In the genomic region with DNA sequence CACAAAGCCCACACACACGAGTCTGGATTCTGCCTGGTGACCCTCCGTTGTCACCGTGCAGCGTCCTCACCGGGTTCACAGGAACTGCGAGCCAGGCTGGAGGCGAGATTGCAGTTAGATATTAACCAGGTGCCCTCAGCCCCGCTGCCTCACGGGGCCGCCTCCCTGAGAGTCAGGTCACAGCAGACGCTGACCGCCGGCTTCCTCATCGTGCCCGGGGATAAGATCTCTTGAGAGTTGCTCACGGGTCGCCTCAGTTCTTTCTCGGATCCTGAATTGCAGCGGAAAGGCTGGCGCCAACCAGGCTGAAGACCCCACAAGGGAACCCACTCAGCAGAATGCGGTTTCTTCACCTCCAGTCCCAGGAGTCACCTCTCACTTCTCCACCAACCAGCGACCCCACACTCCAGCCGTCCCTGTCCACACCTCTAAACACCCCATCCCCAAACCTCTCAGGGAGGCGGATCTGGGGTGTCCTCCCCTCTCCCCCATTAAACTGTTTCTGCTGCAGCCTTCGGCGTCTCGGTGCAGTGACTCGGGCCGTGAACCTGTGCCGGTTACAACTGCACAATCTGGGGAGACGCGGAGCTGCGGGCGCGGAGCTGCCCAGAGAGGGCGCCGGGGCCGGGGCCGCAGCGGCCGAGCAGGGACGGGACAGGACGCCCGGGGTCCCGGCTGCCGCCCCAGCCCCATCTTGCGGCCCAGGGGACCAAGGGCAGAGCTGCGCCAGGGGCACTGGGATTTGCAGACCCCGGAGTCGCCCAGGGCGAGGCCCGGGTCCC, we compare ENCODE assay signal across 8 cellular contexts. TPM values are rescaled to one million over a fixed set of nuclear protein-coding genes. Genes with fewer than 3 reads are reported as not detected.
DNase-seq lines count a peak whose midpoint lies in the region; ATAC-seq and TF ChIP-seq lines count a peak whose summit lies in the region.

No MANE protein-coding gene starts in this region.

- H3K4me1 ChIP-seq in left lung, result peaks cover 7 to 27% of the 10 kb centered on the region in 2 donors

- DNase-seq in ELF-1 (ENCODE audit: low read depth, low spot score) (peak; percentile 69), HuH-7.5 (ENCODE audit: low spot score) (peak; percentile 48), left lung (peak; percentile 77 to 91), NCI-H1105 treated with DMSO at 0.1 percent for 48 hours (lab: John Stamatoyannopoulos, UW) (no peak)
- peak in 2 of 3 experiments; percentile 1 to 30 for DNase-seq in stimulated activated CD4-positive, alpha-beta T cell treated with anti-CD3 and anti-CD28 coated beads, TNF-alpha, amount 100 ng/mL, for 24 hours (ENCODE audit: low read depth in 3 of 3)

- no peaks in the 10 kb centered on the region for H3K36me3 ChIP-seq in left lung

- H3K4me3 ChIP-seq in left lung, result peak overlapping the region; percentile 92 to 97

- H3K9me3 ChIP-seq in left lung, result no peaks in the 10 kb centered on the region

- peak; percentile 33 for ATAC-seq in GM21515 (IDR thresholded peaks at IDR 0.05; ENCODE audit: unreplicated experiment)
- ATAC-seq in left lung, result peak; percentile 68

- H3K27me3 ChIP-seq in left lung, result no peaks in the 10 kb centered on the region

- intact Hi-C loops in left lung (cut with DNase I), result no loop called here

- H3K27ac ChIP-seq in VCaP (peak overlapping the region; percentile 95), cingulate gyrus (ENCODE audit: low read depth, low read length) (peak overlapping the region; percentile 95), left lung (peak overlapping the region; percentile 78 to 87)

- TF ChIP-seq CTCF in VCaP (conservative IDR thresholded peaks at IDR 0.05) (no peak), left lung (IDR thresholded peaks at IDR 0.05) (no peak)

RNA-seq across cellular contexts. Expression of gene ZNF823, which starts 0.6 kb away (rescaled TPM):
- total RNA-seq in left lung, result 1 to 10 TPM; 5.3 to 5.5 TPM

RNA-seq across cellular contexts. Expression of gene ZNF441, which starts 28.6 kb away (rescaled TPM):
- total RNA-seq in left lung, result 1 to 10 TPM; 5.6 to 7.4 TPM
